ENCODE assay signal across 8 cellular contexts in genomic region chr17:70137451-70138230, GRCh38. TPM values are rescaled to one million over a fixed set of nuclear protein-coding genes. Genes with fewer than 3 reads are reported as not detected.
DNase-seq lines count a peak whose midpoint lies in the region; ATAC-seq and TF ChIP-seq lines count a peak whose summit lies in the region.

No MANE protein-coding gene starts in this region.

- DNase-seq in GM13976 (ENCODE audit: low spot score): peak; percentile 74
- peak; percentile 90 for DNase-seq in LHCN-M2 (ENCODE audit: low read depth)
- DNase-seq in astrocyte of the cerebellum (ENCODE audit: low read depth): peak; percentile 88
- DNase-seq in islet precursor cell: peak; percentile 61
- DNase-seq in stimulated activated CD4-positive, alpha-beta T cell treated with anti-CD3 and anti-CD28 coated beads, Interleukin-1b, Interleukin-23, amount 100 ng/mL, for 48 hours: peak; percentile 42
- no peak for DNase-seq in NCI-H1105 treated with DMSO at 0.1 percent for 48 hours (lab: John Stamatoyannopoulos, UW)
- DNase-seq in activated gamma-delta T cell treated with Interleukin-2 at 50 U/mL for 16 hours: no peak

- H3K4me3 ChIP-seq in astrocyte of the cerebellum (ENCODE audit: low read depth, low read length): peak overlapping the region; percentile 25

- in situ Hi-C loops in GM13976 (cut with MboI; ENCODE audit: low sequenced_read_pairs, unreplicated experiment) (no loop called here), astrocyte of the cerebellum (cut with HindIII; ENCODE audit: low sequenced_read_pairs) (loop anchor here (25.0 kb wide), 1 partner anchor 550 kb away; no protein-coding TSS in a partner anchor)

- peak; percentile 99 for ATAC-seq in GM21786 (IDR thresholded peaks at IDR 0.05; ENCODE audit: unreplicated experiment)

- TF ChIP-seq CTCF in GM13976 (IDR thresholded peaks at IDR 0.05; ENCODE audit: borderline replicate concordance, control extremely low read depth, extremely low read depth, insufficient read depth, missing control alignments) (no peak), astrocyte of the cerebellum (IDR thresholded peaks at IDR 0.05; ENCODE audit: low read depth, low read length, missing control alignments) (no peak)

RNA-seq across cellular contexts. Expression of gene KCNJ2, which starts 31.7 kb away (rescaled TPM):
- 2.6 and 3.6 TPM in 2 replicates for total RNA-seq in LHCN-M2 (2014; rRNA removed)
- polyA plus RNA-seq in LHCN-M2 (2012): 0.78 TPM

Comparison
In these comparisons a context has a peak if more than half of its experiments do, and no peak if none do; other contexts are left out.
1. DNase-seq: peak in GM13976 (single experiment), LHCN-M2 (single experiment), astrocyte of the cerebellum (single experiment), islet precursor cell (single experiment) and stimulated activated CD4-positive, alpha-beta T cell treated with anti-CD3 and anti-CD28 coated beads, Interleukin-1b, Interleukin-23, amount 100 ng/mL, for 48 hours (single experiment); none in NCI-H1105 treated with DMSO at 0.1 percent for 48 hours (single experiment) and activated gamma-delta T cell treated with Interleukin-2 at 50 U/mL for 16 hours (single experiment).